Comparison of ENCODE assay signal across 16 cellular contexts in genomic region chr3:69249001-69249400, GRCh38.
DNase-seq lines count a peak whose midpoint lies in the region; ATAC-seq, FAIRE-seq and TF ChIP-seq lines count a peak whose summit lies in the region.
"Had no signal": no experiment of that assay in that cellular context is flagged by ENCODE, and none has a peak within 500 bp of the region (broad histone marks: within the 10 kb centered on the region; RNA-seq: fewer than 3 reads in every experiment).

No MANE protein-coding gene starts in this region.

- FAIRE-seq in endothelial cell of umbilical vein (lab: Jason Lieb, UNC) = peak; percentile 61
- no peak for FAIRE-seq in RCC 7860 (lab: Jason Lieb, UNC)
- FAIRE-seq: K562 had no signal

- dilution Hi-C loops in endothelial cell of umbilical vein (cut with MboI; ENCODE audit: extremely low pct_ligation_motif_present, low sequenced_read_pairs) = no loop called here

- H3K4me1 Mint-ChIP-seq in Caco-2 (ENCODE audit: low read depth, unreplicated experiment) = peaks cover 37% of the 10 kb centered on the region
- peaks cover 74% of the 10 kb centered on the region for H3K4me1 Mint-ChIP-seq in nephron progenitor cell

- ATAC-seq in GM19397 (IDR thresholded peaks at IDR 0.05; ENCODE audit: unreplicated experiment) = no peak
- ATAC-seq: K562, psoas muscle had no signal

- BruUV-seq in Caco-2 (replicated peaks; lab: Mats Ljungman, UMichigan) = TSS peak; percentile 50
- no TSS peak for BruUV-seq in endothelial cell of umbilical vein (replicated peaks; lab: Mats Ljungman, UMichigan)

- TF ChIP-seq CTCF in Caco-2 (IDR thresholded peaks at IDR 0.05; ENCODE audit: insufficient read depth in 1 of 2, low read depth in 1 of 2, low read length in 1 of 2, severe bottlenecking in 1 of 2, unreplicated experiment in 1 of 2) = no peak
- no peak for TF ChIP-seq CTCF in endothelial cell of umbilical vein (IDR thresholded peaks at IDR 0.05; ENCODE audit: extremely low read depth in 1 of 2, insufficient read depth in 1 of 2, low read depth in 1 of 2, low read length in 2 of 2)
- TF ChIP-seq CTCF in nephron progenitor cell (IDR thresholded peaks at IDR 0.05) = no peak

- CTCF ChIA-PET in Caco-2 (lab: Charles Lee) = no interaction called here
- CTCF ChIA-PET in endothelial cell of umbilical vein (lab: Charles Lee) = interaction anchor here (0.8 to 1.9 kb wide), 2 partner anchors 13 to 40 kb away, joined by 4 to 5 read pairs; no protein-coding TSS in a partner anchor

- H3K4me1 ChIP-seq in Caco-2 (peaks cover 69% of the 10 kb centered on the region), HUES6 (ENCODE audit: control insufficient read depth, insufficient read depth, low read length) (peaks cover 36% of the 10 kb centered on the region), endothelial cell of umbilical vein (ENCODE audit: control insufficient read depth, extremely low read depth, insufficient read depth, low read length) (peaks cover under 1% of the 10 kb centered on the region)
- H3K4me1 ChIP-seq: psoas muscle had no signal

- no peaks in the 10 kb centered on the region for H3K9me1 ChIP-seq in endothelial cell of umbilical vein (replicated peaks; ENCODE audit: control insufficient read depth, extremely low read depth, insufficient read depth, low read length)

- H3K27me3 ChIP-seq in Caco-2 (replicated peaks; ENCODE audit: control insufficient read depth, insufficient read depth, low read length) (no peaks in the 10 kb centered on the region), HUES6 (ENCODE audit: control insufficient read depth, insufficient read depth, low read length) (peaks cover 20% of the 10 kb centered on the region; the same call in 1 of the 2 replicates), endothelial cell of umbilical vein (ENCODE audit: control insufficient read depth in 2 of 2, insufficient read depth in 2 of 2, low read length in 2 of 2) (no peaks in the 10 kb centered on the region)

- H3K9ac ChIP-seq in HUES6 (ENCODE audit: low read length) (no peak overlapping the region), endothelial cell of umbilical vein (replicated peaks; ENCODE audit: extremely low read depth, insufficient read depth, low read length) (no peak overlapping the region)

- no peak overlapping the region for H3K4me2 ChIP-seq in endothelial cell of umbilical vein (ENCODE audit: insufficient read depth, low read length)

- no peaks in the 10 kb centered on the region for H4K20me1 ChIP-seq in endothelial cell of umbilical vein (replicated peaks; ENCODE audit: control insufficient read depth, extremely low read depth, insufficient read depth, low read length)

- no peaks in the 10 kb centered on the region for H3K27me3 Mint-ChIP-seq in Caco-2 (ENCODE audit: insufficient read depth, unreplicated experiment)
- peaks cover 3% of the 10 kb centered on the region for H3K27me3 Mint-ChIP-seq in nephron progenitor cell (ENCODE audit: low read depth, poor library complexity)

- POLR2A ChIA-PET in Caco-2 (lab: Charles Lee) (interaction anchor here (0.5 to 1.4 kb wide), 3 partner anchors 10 to 66 kb away, joined by 3 to 4 read pairs (median 3); no protein-coding TSS in a partner anchor), endothelial cell of umbilical vein (lab: Charles Lee) (no interaction called here)

- intact Hi-C loops in Caco-2 (cut with micrococcal nuclease; ENCODE audit: unreplicated experiment) (no loop called here), endothelial cell of umbilical vein (cut with micrococcal nuclease) (no loop called here)

- no peak overlapping the region for H2AFZ ChIP-seq in endothelial cell of umbilical vein (ENCODE audit: low read depth, low read length)

- H3K4me3 ChIP-seq in Caco-2 (ENCODE audit: low read depth, low read length) (peak overlapping the region; percentile 43), HUES6 (ENCODE audit: low read depth, low read length) (peak overlapping the region; percentile 48; the same call in 1 of the 2 replicates), endothelial cell of umbilical vein (replicated peaks in 1 of 3; ENCODE audit: insufficient read depth in 1 of 3, low read depth in 1 of 3, low read length in 3 of 3) (no peak overlapping the region)
- H3K4me3 ChIP-seq: K562, psoas muscle had no signal

- H3K27ac ChIP-seq in HUES6 (ENCODE audit: low read depth, low read length) (no peak overlapping the region), endothelial cell of umbilical vein (ENCODE audit: insufficient read depth, low read depth, low read length) (no peak overlapping the region)
- H3K27ac ChIP-seq: psoas muscle, WERI-Rb-1 had no signal

- H3K36me3 ChIP-seq in Caco-2 (ENCODE audit: control insufficient read depth, insufficient read depth, low read length) (no peaks in the 10 kb centered on the region; the same call in 1 of the 2 replicates), HUES6 (ENCODE audit: control insufficient read depth, insufficient read depth, low read length) (no peaks in the 10 kb centered on the region), endothelial cell of umbilical vein (ENCODE audit: control insufficient read depth in 2 of 2, extremely low read depth in 1 of 2, insufficient read depth in 2 of 2, low read length in 2 of 2) (peaks cover 2% of the 10 kb centered on the region in 2 experiments)
- H3K36me3 ChIP-seq: WERI-Rb-1 had no signal

- no peaks in the 10 kb centered on the region for H3K79me2 ChIP-seq in endothelial cell of umbilical vein (ENCODE audit: control insufficient read depth, insufficient read depth, low read length)

- DNase-seq in Caco-2 (no peak), endothelial cell of umbilical vein (ENCODE audit: low read depth, low spot score) (no peak), nephron progenitor cell (no peak), SK-N-DZ (ENCODE audit: low spot score) (no peak), RCC 7860 (ENCODE audit: low spot score) (no peak)
- DNase-seq: erythroblast; islet precursor cell; NCI-H1092 treated with DMSO at 0.1 percent for 48 hours; NCI-H2171; psoas muscle; RPMI8226; stimulated activated CD4-positive, alpha-beta T cell treated with anti-CD3 and anti-CD28 coated beads, Interleukin-15, amount 100 ng/mL, for 24 hours; WERI-Rb-1 had no signal

- H3K27ac Mint-ChIP-seq in Caco-2 (ENCODE audit: unreplicated experiment) (peak overlapping the region; percentile 97), nephron progenitor cell (peak overlapping the region; percentile 2)

- no peak for TF ChIP-seq POLR2A in endothelial cell of umbilical vein (IDR thresholded peaks at IDR 0.05; ENCODE audit: low read depth, low read length)

- H3K9me3 Mint-ChIP-seq in Caco-2 (ENCODE audit: unreplicated experiment) (no peaks in the 10 kb centered on the region), nephron progenitor cell (no peaks in the 10 kb centered on the region)

- no peaks in the 10 kb centered on the region for H3K9me3 ChIP-seq in Caco-2
- no peaks in the 10 kb centered on the region for H3K9me3 ChIP-seq in HUES6 (ENCODE audit: control insufficient read depth, insufficient read depth, low read depth, low read length)
- no peaks in the 10 kb centered on the region for H3K9me3 ChIP-seq in endothelial cell of umbilical vein (replicated peaks; ENCODE audit: control insufficient read depth, insufficient read depth, low read length)
- H3K9me3 ChIP-seq: psoas muscle had no signal

- peak overlapping the region; percentile 90 for H3K4me3 Mint-ChIP-seq in Caco-2 (ENCODE audit: unreplicated experiment)
- H3K4me3 Mint-ChIP-seq in nephron progenitor cell = peak overlapping the region; percentile 91

- peaks cover 60% of the 10 kb centered on the region for H3K36me3 Mint-ChIP-seq in Caco-2 (ENCODE audit: insufficient read depth, unreplicated experiment)
- H3K36me3 Mint-ChIP-seq in nephron progenitor cell (ENCODE audit: low read depth) = peaks cover 10% of the 10 kb centered on the region

TF ChIP-seq in endothelial cell of umbilical vein, 7 proteins besides CTCF, POLR2A, EP300 and RAD21:
- TF ChIP-seq MAX (IDR thresholded peaks at IDR 0.05; ENCODE audit: insufficient read depth, insufficient read length) (no peak), GATA2 (IDR thresholded peaks at IDR 0.05; ENCODE audit: insufficient read depth, insufficient read length, low read depth, low read length) (no peak)

Comparison
In these comparisons a context has a peak if more than half of its experiments do, and no peak if none do; other contexts are left out.
1. H3K4me3 ChIP-seq: peak in Caco-2 (single experiment) and HUES6 (single experiment); none in endothelial cell of umbilical vein (0 of 3).